8 cellular contexts compared by ENCODE assay signal in genomic region chr1:93878501-93878888, GRCh38. TPM values are rescaled to one million over a fixed set of nuclear protein-coding genes. Genes with fewer than 3 reads are reported as not detected.
DNase-seq lines count a peak whose midpoint lies in the region; ATAC-seq, FAIRE-seq and TF ChIP-seq lines count a peak whose summit lies in the region.

No MANE protein-coding gene starts in this region.

- no peaks in the 10 kb centered on the region for H3K27me3 ChIP-seq in upper lobe of right lung

- peaks cover 41% of the 10 kb centered on the region for H3K36me3 ChIP-seq in upper lobe of right lung

- no peak for TF ChIP-seq CTCF in upper lobe of right lung (IDR thresholded peaks at IDR 0.05)

- intact Hi-C loops in head of caudate nucleus (cut with DNase I), result no loop called here
- intact Hi-C loops in upper lobe of right lung (cut with DNase I), result no loop called here

- peak overlapping the region; percentile 90 for H3K4me3 ChIP-seq in upper lobe of right lung

- no peaks in the 10 kb centered on the region for H3K9me3 ChIP-seq in upper lobe of right lung

- no peak for FAIRE-seq in RCC 7860 (lab: Jason Lieb, UNC)

- H3K27ac ChIP-seq in upper lobe of right lung, result peak overlapping the region; percentile 92

- peak; percentile 30 for DNase-seq in NCI-H2227 (lab: John Stamatoyannopoulos, UW; ENCODE audit: unreplicated experiment)
- DNase-seq in NCI-H2227 treated with DMSO at 0.1 percent for 48 hours (lab: John Stamatoyannopoulos, UW), result no peak
- peak; percentile 71 for DNase-seq in RCC 7860 (ENCODE audit: low spot score)
- peak; percentile 12 for DNase-seq in activated gamma-delta T cell (lab: John Stamatoyannopoulos, UW)
- DNase-seq in head of caudate nucleus, result peak in 40 of 42 donors; percentile 8 to 63 (median 34)
- DNase-seq in pons (ENCODE audit: low spot score), result peak; percentile 37
- peak; percentile 75 for DNase-seq in upper lobe of right lung

- ATAC-seq in HG02970 (IDR thresholded peaks at IDR 0.05; ENCODE audit: low FRiP score, unreplicated experiment), result peak; percentile 42
- peak; percentile 72 for ATAC-seq in upper lobe of right lung

- H3K4me1 ChIP-seq in upper lobe of right lung, result peaks cover 29% of the 10 kb centered on the region

RNA-seq across cellular contexts. Expression of gene DNTTIP2, which starts 0.5 kb away (rescaled TPM):
- total RNA-seq in upper lobe of right lung, result 49.0 TPM

RNA-seq across cellular contexts. Expression of gene GCLM, which starts 30.7 kb away (rescaled TPM):
- 24.5 TPM for total RNA-seq in upper lobe of right lung
